Comparison of ENCODE assay signal across 25 cellular contexts in the genomic region with DNA sequence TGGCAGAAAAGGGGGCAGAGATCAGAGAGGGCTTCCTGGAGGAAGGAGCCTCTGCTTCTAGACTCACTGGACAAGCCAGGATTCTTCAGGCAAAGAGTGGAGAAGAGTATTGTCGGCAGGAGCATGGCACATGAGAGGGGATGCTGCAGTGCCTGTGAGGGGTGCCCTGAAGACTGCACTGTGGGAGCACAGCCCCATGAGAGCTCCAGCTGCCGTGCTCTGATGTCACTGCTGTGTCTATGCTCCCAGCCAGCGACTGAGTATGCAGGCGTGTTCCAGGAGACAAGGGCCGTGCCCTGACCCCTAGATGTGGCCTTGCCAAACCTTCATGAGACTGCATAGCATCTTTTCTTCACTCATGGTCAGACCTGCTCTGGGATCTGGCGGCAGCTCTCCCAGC.
"Had no signal": no experiment of that assay in that cellular context is flagged by ENCODE, and none has a peak within 500 bp of the region (broad histone marks: within the 10 kb centered on the region; RNA-seq: fewer than 3 reads in every experiment).

No MANE protein-coding gene starts in this region.

- DNase-seq: heart right ventricle; islet precursor cell; left ventricle myocardium inferior; mesendoderm; naive B cell; nephron progenitor cell; nucleus accumbens; right lobe of liver; stimulated activated CD4-positive, alpha-beta T cell treated with anti-CD3 and anti-CD28 coated beads, Interleukin-12 subunit alpha, Interleukin-12 subunit beta, amount 100 ng/mL, for 4 hours; stimulated activated CD4-positive, alpha-beta T cell treated with anti-CD3 and anti-CD28 coated beads, Interleukin-15, amount 100 ng/mL, for 24 hours; stimulated activated CD4-positive, alpha-beta T cell treated with anti-CD3 and anti-CD28 coated beads, Interleukin-2, amount 100 ng/mL, for 24 hours; stimulated activated CD4-positive, alpha-beta T cell treated with anti-CD3 and anti-CD28 coated beads, Interleukin-4, amount 100 ng/mL, for 1 hour; stimulated activated naive B cell treated with anti-CD40 and anti-IgM and Interleukin-4, amounts not matched to agents 10 μg/mL and 1 μg/mL and 100 μg/mL, for 72 hours; stimulated activated naive CD8-positive, alpha-beta T cell treated with anti-CD3 and anti-CD28 coated beads, Interleukin-15, Interleukin-2, amounts not matched to agents 100 U/mL and 50 U/mL, for 24 hours; stomach; testis; thyroid gland; transverse colon; upper lobe of right lung had no signal

- H3K9me3 ChIP-seq: heart right ventricle, left ventricle myocardium inferior, right atrium auricular region, right lobe of liver, stomach, testis, thyroid gland, transverse colon, upper lobe of right lung had no signal

- ATAC-seq: heart right ventricle; right lobe of liver; stimulated activated naive B cell treated with anti-CD40 and anti-IgM and Interleukin-4, amounts not matched to agents 10 μg/mL and 1 μg/mL and 100 μg/mL, for 72 hours; stimulated activated naive CD8-positive, alpha-beta T cell treated with anti-CD3 and anti-CD28 coated beads, Interleukin-15, Interleukin-2, amounts not matched to agents 100 U/mL and 50 U/mL, for 24 hours; upper lobe of right lung had no signal

- H3K4me1 Mint-ChIP-seq: naive B cell; stimulated activated naive B cell treated with anti-CD40 and anti-IgM and Interleukin-4, amounts not matched to agents 10 μg/mL and 1 μg/mL and 100 μg/mL, for 72 hours had no signal

- H3K36me3 Mint-ChIP-seq: mesothelial cell of epicardium; naive B cell; stimulated activated naive B cell treated with anti-CD40 and anti-IgM and Interleukin-4, amounts not matched to agents 10 μg/mL and 1 μg/mL and 100 μg/mL, for 72 hours had no signal

- H3K36me3 ChIP-seq: heart right ventricle, left ventricle myocardium inferior, right atrium auricular region, right lobe of liver, stomach, thyroid gland, transverse colon, upper lobe of right lung had no signal

- H3K4me3 Mint-ChIP-seq: mesothelial cell of epicardium; naive B cell; nephron progenitor cell; stimulated activated naive B cell treated with anti-CD40 and anti-IgM and Interleukin-4, amounts not matched to agents 10 μg/mL and 1 μg/mL and 100 μg/mL, for 72 hours had no signal

- H3K27me3 ChIP-seq: heart right ventricle, hepatocyte, right atrium auricular region, right lobe of liver, stomach, testis, thyroid gland, transverse colon, upper lobe of right lung had no signal

- H3K4me3 ChIP-seq: heart right ventricle, hepatocyte, left ventricle myocardium inferior, lung, right atrium auricular region, right lobe of liver, smooth muscle cell, stomach, testis, thyroid gland, transverse colon, upper lobe of right lung had no signal

- H3K27ac Mint-ChIP-seq: mesothelial cell of epicardium; naive B cell; nephron progenitor cell; stimulated activated naive B cell treated with anti-CD40 and anti-IgM and Interleukin-4, amounts not matched to agents 10 μg/mL and 1 μg/mL and 100 μg/mL, for 72 hours had no signal

- H3K4me1 ChIP-seq: parathyroid adenoma, right lobe of liver, upper lobe of right lung had no signal

- H3K9me3 Mint-ChIP-seq: mesothelial cell of epicardium; naive B cell; nephron progenitor cell; stimulated activated naive B cell treated with anti-CD40 and anti-IgM and Interleukin-4, amounts not matched to agents 10 μg/mL and 1 μg/mL and 100 μg/mL, for 72 hours had no signal

- H3K4me2 ChIP-seq: hepatocyte, smooth muscle cell had no signal

- H3K27ac ChIP-seq: heart right ventricle, hepatocyte, left ventricle myocardium inferior, parathyroid adenoma, right atrium auricular region, right lobe of liver, stomach, testis, thyroid gland, transverse colon, upper lobe of right lung had no signal

- H3K9ac ChIP-seq: parathyroid adenoma had no signal

- H2AFZ ChIP-seq: hepatocyte, parathyroid adenoma had no signal
